In the genomic region with DNA sequence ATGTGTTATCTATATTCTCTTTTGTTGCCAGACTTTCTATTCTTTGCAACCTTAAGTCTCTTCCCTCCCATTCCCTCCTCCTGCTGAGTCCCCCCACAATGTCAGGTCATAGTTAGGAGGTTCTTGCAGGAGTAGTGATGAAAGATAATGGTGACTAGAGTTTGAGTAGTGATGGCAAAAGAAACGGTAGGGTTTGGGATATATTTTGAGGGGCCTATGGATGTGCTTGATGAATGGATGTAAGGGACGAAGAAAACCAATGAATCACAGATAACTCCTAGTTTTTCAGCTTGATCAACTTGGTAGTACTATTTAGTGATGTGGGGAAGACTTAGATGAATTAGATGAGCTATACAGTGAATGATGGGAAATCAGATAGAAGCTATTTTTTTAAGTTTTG, we compare ENCODE assay signal across 1 cellular context.
TF ChIP-seq lines count a peak whose summit lies in the region.

No MANE protein-coding gene starts in this region.

TF ChIP-seq in liver, 16 proteins besides CTCF, POLR2A, EP300 and RAD21 (continued from another document):
- TF ChIP-seq, protein P1, sequence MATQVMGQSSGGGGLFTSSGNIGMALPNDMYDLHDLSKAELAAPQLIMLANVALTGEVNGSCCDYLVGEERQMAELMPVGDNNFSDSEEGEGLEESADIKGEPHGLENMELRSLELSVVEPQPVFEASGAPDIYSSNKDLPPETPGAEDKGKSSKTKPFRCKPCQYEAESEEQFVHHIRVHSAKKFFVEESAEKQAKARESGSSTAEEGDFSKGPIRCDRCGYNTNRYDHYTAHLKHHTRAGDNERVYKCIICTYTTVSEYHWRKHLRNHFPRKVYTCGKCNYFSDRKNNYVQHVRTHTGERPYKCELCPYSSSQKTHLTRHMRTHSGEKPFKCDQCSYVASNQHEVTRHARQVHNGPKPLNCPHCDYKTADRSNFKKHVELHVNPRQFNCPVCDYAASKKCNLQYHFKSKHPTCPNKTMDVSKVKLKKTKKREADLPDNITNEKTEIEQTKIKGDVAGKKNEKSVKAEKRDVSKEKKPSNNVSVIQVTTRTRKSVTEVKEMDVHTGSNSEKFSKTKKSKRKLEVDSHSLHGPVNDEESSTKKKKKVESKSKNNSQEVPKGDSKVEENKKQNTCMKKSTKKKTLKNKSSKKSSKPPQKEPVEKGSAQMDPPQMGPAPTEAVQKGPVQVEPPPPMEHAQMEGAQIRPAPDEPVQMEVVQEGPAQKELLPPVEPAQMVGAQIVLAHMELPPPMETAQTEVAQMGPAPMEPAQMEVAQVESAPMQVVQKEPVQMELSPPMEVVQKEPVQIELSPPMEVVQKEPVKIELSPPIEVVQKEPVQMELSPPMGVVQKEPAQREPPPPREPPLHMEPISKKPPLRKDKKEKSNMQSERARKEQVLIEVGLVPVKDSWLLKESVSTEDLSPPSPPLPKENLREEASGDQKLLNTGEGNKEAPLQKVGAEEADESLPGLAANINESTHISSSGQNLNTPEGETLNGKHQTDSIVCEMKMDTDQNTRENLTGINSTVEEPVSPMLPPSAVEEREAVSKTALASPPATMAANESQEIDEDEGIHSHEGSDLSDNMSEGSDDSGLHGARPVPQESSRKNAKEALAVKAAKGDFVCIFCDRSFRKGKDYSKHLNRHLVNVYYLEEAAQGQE (IDR thresholded peaks at IDR 0.05) = no peak
